Comparison of ENCODE assay signal across 15 cellular contexts in the genomic region with DNA sequence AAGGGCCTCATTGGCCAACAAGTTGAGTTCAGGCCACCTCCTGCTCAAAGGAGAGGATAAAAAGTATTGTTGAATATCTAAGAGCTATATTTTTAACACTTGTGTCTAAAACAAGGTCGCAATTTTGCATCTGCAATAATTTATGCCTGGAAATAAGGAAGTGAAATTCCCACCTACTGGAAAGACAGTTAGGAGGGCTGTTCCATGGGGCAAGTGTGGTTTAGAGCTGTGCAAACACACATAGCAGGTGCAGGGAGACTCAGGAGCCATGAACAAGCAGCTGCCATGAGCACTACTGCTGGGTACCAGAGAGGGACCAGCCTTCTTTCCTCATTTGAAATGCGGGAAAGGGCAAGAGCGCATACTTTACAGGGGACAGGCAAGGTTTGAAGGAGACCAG. TPM values are rescaled to one million over a fixed set of nuclear protein-coding genes. Genes with fewer than 3 reads are reported as not detected.
DNase-seq lines count a peak whose midpoint lies in the region; ATAC-seq, FAIRE-seq and TF ChIP-seq lines count a peak whose summit lies in the region.
"Had no signal": no experiment of that assay in that cellular context is flagged by ENCODE, and none has a peak within 500 bp of the region (broad histone marks: within the 10 kb centered on the region; RNA-seq: fewer than 3 reads in every experiment).

No MANE protein-coding gene starts in this region.

- H2BK15ac ChIP-seq in H1 (ENCODE audit: low read length), result no peak overlapping the region

- H3K56ac ChIP-seq in H1 (replicated peaks; ENCODE audit: insufficient read length, low read depth, low read length), result no peak overlapping the region

- no peak overlapping the region for H2BK120ac ChIP-seq in H1 (replicated peaks; ENCODE audit: low read depth, low read length)

- no peak for FAIRE-seq in H1 (lab: Jason Lieb, UNC)

- DNase-seq in CD1c-positive myeloid dendritic cell (ENCODE audit: extremely low spot score) (peak; percentile 48), RPMI8226 (peak; percentile 40), H1 (ENCODE audit: low read depth in 1 of 2, low spot score in 2 of 2) (no peak), osteocyte (ENCODE audit: extremely low spot score, unreplicated experiment) (no peak), suprapubic skin (ENCODE audit: low spot score in 2 of 2) (no peak)
- DNase-seq: heart right ventricle; MG63; stimulated activated CD4-positive, alpha-beta T cell treated with anti-CD3 and anti-CD28 coated beads, Interleukin-2, amount 100 ng/mL, for 48 hours; stimulated activated naive CD4-positive, alpha-beta T cell had no signal

- CTCF ChIA-PET in H1 (lab: Charles Lee; ENCODE audit: partially characterized antibody), result interaction anchor here (0.9 to 1.6 kb wide), 2 partner anchors 109 to 113 kb away, joined by 3 to 5 read pairs; no protein-coding TSS in a partner anchor

- no peak overlapping the region for H3K27ac Mint-ChIP-seq in osteocyte (ENCODE audit: unreplicated experiment)

- H2AFZ ChIP-seq in H1 (ENCODE audit: low read length), result no peak overlapping the region

- H2BK5ac ChIP-seq in H1 (ENCODE audit: low read depth, low read length), result no peak overlapping the region

- 0 out of 2 replicates have a peak overlapping the region, but pooled peaks have one; percentile 61 for H2BK20ac ChIP-seq in H1 (ENCODE audit: low read length)

- no peak overlapping the region for H4K5ac ChIP-seq in H1 (ENCODE audit: insufficient read length, low read depth, low read length)

- H3K4me2 ChIP-seq in DOHH2 (ENCODE audit: low read length), result peak overlapping the region; percentile 79
- no peak overlapping the region for H3K4me2 ChIP-seq in H1 (ENCODE audit: insufficient read depth in 1 of 2, low read depth in 2 of 2, low read length in 2 of 2)

- H3K23me2 ChIP-seq in H1 (ENCODE audit: low read depth, low read length), result peaks cover 2% of the 10 kb centered on the region; the same call in 1 of the 2 replicates

- no peak for ATAC-seq in GM18867 (IDR thresholded peaks at IDR 0.05; ENCODE audit: unreplicated experiment)
- ATAC-seq: HCT116, heart right ventricle, Panc1 had no signal

- no peak overlapping the region for H2BK12ac ChIP-seq in H1 (ENCODE audit: low read depth, low read length)

- H3K9me2 ChIP-seq in DOHH2 (replicated peaks; ENCODE audit: control insufficient read depth, low read length), result no peaks in the 10 kb centered on the region

- no peak overlapping the region for H2AK5ac ChIP-seq in H1 (ENCODE audit: low read depth, low read length)

- no peaks in the 10 kb centered on the region for H3K4me1 Mint-ChIP-seq in osteocyte (ENCODE audit: unreplicated experiment)

- H3K36me3 Mint-ChIP-seq in osteocyte (ENCODE audit: unreplicated experiment), result no peaks in the 10 kb centered on the region

- POLR2A ChIA-PET in H1 (lab: Charles Lee; ENCODE audit: partially characterized antibody), result no interaction called here

- no peaks in the 10 kb centered on the region for H4K20me1 ChIP-seq in DOHH2 (ENCODE audit: control insufficient read depth, insufficient read depth, low read depth, low read length)
- H4K20me1 ChIP-seq in H1 (replicated peaks in 1 of 2; ENCODE audit: control insufficient read depth in 1 of 2, insufficient read depth in 2 of 2, low read length in 2 of 2), result no peaks in the 10 kb centered on the region

- H3K4me1 ChIP-seq in DOHH2 (ENCODE audit: control insufficient read depth, low read length) (peaks cover 100% of the 10 kb centered on the region), H1 (replicated peaks in 1 of 4; ENCODE audit: control insufficient read depth in 3 of 4, insufficient read depth in 4 of 4, low read length in 3 of 4) (peaks cover 0 to 5% (median 0%) of the 10 kb centered on the region in 4 experiments; a peak in 2 of 7 replicates), suprapubic skin (no peaks in the 10 kb centered on the region)

- H3K27ac ChIP-seq in DOHH2 (ENCODE audit: low read depth, low read length) (peak overlapping the region; percentile 91), H1 (ENCODE audit: low read depth, low read length) (no peak overlapping the region), suprapubic skin (no peak overlapping the region)
- H3K27ac ChIP-seq: epithelial cell of prostate had no signal

- no peaks in the 10 kb centered on the region for H3K79me1 ChIP-seq in H1 (ENCODE audit: low read depth, low read length)

- H3K36me3 ChIP-seq in DOHH2 (ENCODE audit: control insufficient read depth, low read length), result no peaks in the 10 kb centered on the region; the same call in 1 of the 2 replicates
- H3K36me3 ChIP-seq in H1 (ENCODE audit: control insufficient read depth in 2 of 4, insufficient read depth in 4 of 4, low read length in 3 of 4), result no peaks in the 10 kb centered on the region
- H3K36me3 ChIP-seq in suprapubic skin, result no peaks in the 10 kb centered on the region
- H3K36me3 ChIP-seq: heart right ventricle, MG63 had no signal

- H3K79me2 ChIP-seq in DOHH2 (ENCODE audit: control insufficient read depth, low read length), result no peaks in the 10 kb centered on the region
- no peaks in the 10 kb centered on the region for H3K79me2 ChIP-seq in H1 (ENCODE audit: control insufficient read depth in 1 of 2, insufficient read depth in 2 of 2, low read length in 2 of 2)

- H3K4me3 Mint-ChIP-seq in osteocyte (ENCODE audit: unreplicated experiment), result no peak overlapping the region

- 96% methylated on average over 3 of the region's 3 CpGs; no CpG with 5 or more reads in 1 of the 2 experiments for WGBS in H1 (ENCODE audit: extremely low coverage in 1 of 2, insufficient coverage in 1 of 2, insufficient read length in 1 of 2, insufficient replicate concordance in 2 of 2, low coverage in 1 of 2, low lambda C conversion rate in 2 of 2, missing lambda C conversion rate in 1 of 2), 2 experiments
- 82% methylated on average over 3 of the region's 3 CpGs for WGBS in suprapubic skin

- H3K18ac ChIP-seq in H1 (ENCODE audit: extremely low read depth, low read length), result no peak overlapping the region

- no peak overlapping the region for H4K91ac ChIP-seq in H1 (replicated peaks; ENCODE audit: insufficient read length, low read length)

- H3K9me3 Mint-ChIP-seq in osteocyte (ENCODE audit: unreplicated experiment), result no peaks in the 10 kb centered on the region

- H3K9ac ChIP-seq in H1 (replicated peaks in 1 of 4; ENCODE audit: extremely low read depth in 1 of 4, low read depth in 3 of 4, low read length in 3 of 4), result no peak overlapping the region

- H3K27me3 ChIP-seq in DOHH2 (ENCODE audit: control insufficient read depth, low read length), result no peaks in the 10 kb centered on the region
- H3K27me3 ChIP-seq in H1 (replicated peaks in 1 of 4; ENCODE audit: control insufficient read depth in 3 of 4, extremely low read depth in 1 of 4, insufficient read depth in 3 of 4, low read length in 3 of 4), result no peaks in the 10 kb centered on the region
- no peaks in the 10 kb centered on the region for H3K27me3 ChIP-seq in suprapubic skin
- H3K27me3 ChIP-seq: MG63 had no signal

- H3K9me3 ChIP-seq in DOHH2 (ENCODE audit: control insufficient read depth, insufficient read depth, low read length), result no peaks in the 10 kb centered on the region
- H3K9me3 ChIP-seq in H1 (ENCODE audit: insufficient read depth in 2 of 2, low read depth in 1 of 2, low read length in 1 of 2), result no peaks in the 10 kb centered on the region
- no peaks in the 10 kb centered on the region for H3K9me3 ChIP-seq in suprapubic skin
- H3K9me3 ChIP-seq: heart right ventricle, MG63 had no signal

- TF ChIP-seq CTCF in DOHH2 (IDR thresholded peaks at IDR 0.05; ENCODE audit: low read depth, low read length, poor library complexity, severe bottlenecking), result no peak
- no peak for TF ChIP-seq CTCF in H1 (IDR thresholded peaks at IDR 0.05; ENCODE audit: control extremely low read depth in 1 of 3, insufficient read depth in 1 of 3, low read depth in 1 of 3, low read length in 3 of 3)
- no peak for TF ChIP-seq CTCF in osteocyte (IDR thresholded peaks at IDR 0.05)
- no peak for TF ChIP-seq CTCF in suprapubic skin (IDR thresholded peaks at IDR 0.05)

- no peak for TF ChIP-seq EP300 in H1 (IDR thresholded peaks at IDR 0.05; ENCODE audit: borderline replicate concordance in 1 of 2, low read depth in 2 of 2, low read length in 2 of 2)
- no peak for TF ChIP-seq EP300 in suprapubic skin (IDR thresholded peaks at IDR 0.05)

- no peak overlapping the region for H3K4ac ChIP-seq in H1 (replicated peaks; ENCODE audit: insufficient read length, low read depth, low read length)

- TF ChIP-seq RAD21 in H1 (IDR thresholded peaks at IDR 0.05 in 1 of 2, conservative IDR thresholded peaks at IDR 0.05 in 1 of 2; ENCODE audit: low read depth in 2 of 2, low read length in 2 of 2), result no peak

- TF ChIP-seq POLR2A in H1 (IDR thresholded peaks at IDR 0.05; ENCODE audit: control extremely low read depth in 1 of 2, low read depth in 2 of 2, low read length in 2 of 2) (no peak), suprapubic skin (IDR thresholded peaks at IDR 0.05) (no peak)

- peaks cover 59% of the 10 kb centered on the region for H3F3A ChIP-seq in DOHH2 (ENCODE audit: control insufficient read depth, insufficient read depth)

- H3K23ac ChIP-seq in H1 (ENCODE audit: insufficient read length), result no peak overlapping the region

- no peak overlapping the region for H4K8ac ChIP-seq in H1 (ENCODE audit: extremely low read depth, insufficient read depth, low read length)

- no peaks in the 10 kb centered on the region for H3K27me3 Mint-ChIP-seq in osteocyte (ENCODE audit: unreplicated experiment)

- H3K14ac ChIP-seq in H1 (ENCODE audit: insufficient read length), result no peak overlapping the region

- H3K4me3 ChIP-seq in DOHH2 (ENCODE audit: low read length) (peak overlapping the region; percentile 59), H1 (ENCODE audit: extremely low read depth in 1 of 4, insufficient read depth in 2 of 4, low read depth in 3 of 4, low read length in 4 of 4) (no peak overlapping the region), suprapubic skin (no peak overlapping the region)
- H3K4me3 ChIP-seq: heart right ventricle, MG63 had no signal

TF ChIP-seq in H1, 55 proteins besides CTCF, POLR2A, EP300 and RAD21:
- TF ChIP-seq SIN3A (conservative IDR thresholded peaks at IDR 0.05 in 1 of 2, IDR thresholded peaks at IDR 0.05 in 1 of 2; ENCODE audit: low read depth in 1 of 2, low read length in 2 of 2) (no peak), BCL11A (IDR thresholded peaks at IDR 0.05; ENCODE audit: low read depth in 2 of 2, low read length in 2 of 2) (no peak)

RNA-seq across cellular contexts. Expression of gene IKZF1, which starts 35.5 kb away (rescaled TPM):
- total RNA-seq in H1 (2021; fragmentation: NEBNext Ultra II Directional; extraction: Animal tissue kit (Norgen Biotek cat#: 25700)), result 0.71 and 0.74 TPM in 2 replicates
- 1.3 and 1.5 TPM in 2 replicates for polyA plus RNA-seq in H1 (2011; rRNA removed)
- 0.81 TPM for polyA plus RNA-seq in H1 (2011; cell fraction: cytosol; rRNA removed)
- polyA plus RNA-seq in H1 (2011; cell fraction: nucleus; rRNA removed), result 1.4 TPM
- 0.75 to 1.2 TPM (median 1.0 TPM) in 4 replicates for polyA plus RNA-seq in H1 (2012, experiment 1 of 2)
- polyA plus RNA-seq in H1 (2012, experiment 2 of 2), result 0.20 TPM
- 0.63 TPM for polyA plus RNA-seq in H1 (2013, experiment 1 of 2)
- polyA plus RNA-seq in H1 (2013, experiment 2 of 2), result 0.55 TPM
- polyA minus RNA-seq in H1 (2011; rRNA and poly(A)+ RNA removed), result 1.2 and 1.5 TPM in 2 replicates
- 2.6 TPM for polyA minus RNA-seq in H1 (2011; cell fraction: cytosol; rRNA and poly(A)+ RNA removed)
- polyA minus RNA-seq in H1 (2011; cell fraction: nucleus; rRNA and poly(A)+ RNA removed), result 4.5 TPM
- not detected in 2 replicates for total RNA-seq in osteocyte
- 10 to 100 TPM in 1 of 4 donors, 1 to 10 TPM in 3; 3.2 to 17.5 (median 6.2) TPM for total RNA-seq in suprapubic skin
- total RNA-seq: chondrocyte had no signal

Comparison
In these comparisons a context has a peak if more than half of its experiments do, and no peak if none do; other contexts are left out.
1. DNase-seq: peak in CD1c-positive myeloid dendritic cell (single experiment) and RPMI8226 (single experiment); none in H1 (0 of 2), osteocyte (single experiment) and suprapubic skin (0 of 2).